Comparison of ENCODE assay signal across 1 cellular context in genomic region chr7:121872831-121873764, GRCh38.
TF ChIP-seq lines count a peak whose summit lies in the region.

Gene PTPRZ1, plus strand, starts transcription at chr7:121873161. Its CDS starts 339 bp downstream, at chr7:121873500.

TF ChIP-seq in WTC11, 78 proteins besides CTCF, POLR2A, EP300 and RAD21 (continued from another document and continues in another):
- TF ChIP-seq, protein P1, sequence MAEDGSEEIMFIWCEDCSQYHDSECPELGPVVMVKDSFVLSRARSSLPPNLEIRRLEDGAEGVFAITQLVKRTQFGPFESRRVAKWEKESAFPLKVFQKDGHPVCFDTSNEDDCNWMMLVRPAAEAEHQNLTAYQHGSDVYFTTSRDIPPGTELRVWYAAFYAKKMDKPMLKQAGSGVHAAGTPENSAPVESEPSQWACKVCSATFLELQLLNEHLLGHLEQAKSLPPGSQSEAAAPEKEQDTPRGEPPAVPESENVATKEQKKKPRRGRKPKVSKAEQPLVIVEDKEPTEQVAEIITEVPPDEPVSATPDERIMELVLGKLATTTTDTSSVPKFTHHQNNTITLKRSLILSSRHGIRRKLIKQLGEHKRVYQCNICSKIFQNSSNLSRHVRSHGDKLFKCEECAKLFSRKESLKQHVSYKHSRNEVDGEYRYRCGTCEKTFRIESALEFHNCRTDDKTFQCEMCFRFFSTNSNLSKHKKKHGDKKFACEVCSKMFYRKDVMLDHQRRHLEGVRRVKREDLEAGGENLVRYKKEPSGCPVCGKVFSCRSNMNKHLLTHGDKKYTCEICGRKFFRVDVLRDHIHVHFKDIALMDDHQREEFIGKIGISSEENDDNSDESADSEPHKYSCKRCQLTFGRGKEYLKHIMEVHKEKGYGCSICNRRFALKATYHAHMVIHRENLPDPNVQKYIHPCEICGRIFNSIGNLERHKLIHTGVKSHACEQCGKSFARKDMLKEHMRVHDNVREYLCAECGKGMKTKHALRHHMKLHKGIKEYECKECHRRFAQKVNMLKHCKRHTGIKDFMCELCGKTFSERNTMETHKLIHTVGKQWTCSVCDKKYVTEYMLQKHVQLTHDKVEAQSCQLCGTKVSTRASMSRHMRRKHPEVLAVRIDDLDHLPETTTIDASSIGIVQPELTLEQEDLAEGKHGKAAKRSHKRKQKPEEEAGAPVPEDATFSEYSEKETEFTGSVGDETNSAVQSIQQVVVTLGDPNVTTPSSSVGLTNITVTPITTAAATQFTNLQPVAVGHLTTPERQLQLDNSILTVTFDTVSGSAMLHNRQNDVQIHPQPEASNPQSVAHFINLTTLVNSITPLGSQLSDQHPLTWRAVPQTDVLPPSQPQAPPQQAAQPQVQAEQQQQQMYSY (CRISPR knock-in tag; IDR thresholded peaks at IDR 0.05), result no peak
- TF ChIP-seq AFF4 (CRISPR knock-in tag; IDR thresholded peaks at IDR 0.05; ENCODE audit: borderline replicate concordance), result no peak
- TF ChIP-seq SMAD3 (CRISPR knock-in tag; IDR thresholded peaks at IDR 0.05; ENCODE audit: borderline replicate concordance), result no peak
- TF ChIP-seq ZNF423 (CRISPR knock-in tag; IDR thresholded peaks at IDR 0.05), result no peak
- no peak for TF ChIP-seq ATF2 (CRISPR knock-in tag; IDR thresholded peaks at IDR 0.05; ENCODE audit: borderline replicate concordance, low read depth)
- TF ChIP-seq NR2C2 (CRISPR knock-in tag; IDR thresholded peaks at IDR 0.05), result no peak
- TF ChIP-seq ZNF416 (CRISPR knock-in tag; IDR thresholded peaks at IDR 0.05), result no peak
- TF ChIP-seq, protein P2, sequence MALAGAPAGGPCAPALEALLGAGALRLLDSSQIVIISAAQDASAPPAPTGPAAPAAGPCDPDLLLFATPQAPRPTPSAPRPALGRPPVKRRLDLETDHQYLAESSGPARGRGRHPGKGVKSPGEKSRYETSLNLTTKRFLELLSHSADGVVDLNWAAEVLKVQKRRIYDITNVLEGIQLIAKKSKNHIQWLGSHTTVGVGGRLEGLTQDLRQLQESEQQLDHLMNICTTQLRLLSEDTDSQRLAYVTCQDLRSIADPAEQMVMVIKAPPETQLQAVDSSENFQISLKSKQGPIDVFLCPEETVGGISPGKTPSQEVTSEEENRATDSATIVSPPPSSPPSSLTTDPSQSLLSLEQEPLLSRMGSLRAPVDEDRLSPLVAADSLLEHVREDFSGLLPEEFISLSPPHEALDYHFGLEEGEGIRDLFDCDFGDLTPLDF (CRISPR knock-in tag; IDR thresholded peaks at IDR 0.05), result no peak
- TF ChIP-seq, protein P3, sequence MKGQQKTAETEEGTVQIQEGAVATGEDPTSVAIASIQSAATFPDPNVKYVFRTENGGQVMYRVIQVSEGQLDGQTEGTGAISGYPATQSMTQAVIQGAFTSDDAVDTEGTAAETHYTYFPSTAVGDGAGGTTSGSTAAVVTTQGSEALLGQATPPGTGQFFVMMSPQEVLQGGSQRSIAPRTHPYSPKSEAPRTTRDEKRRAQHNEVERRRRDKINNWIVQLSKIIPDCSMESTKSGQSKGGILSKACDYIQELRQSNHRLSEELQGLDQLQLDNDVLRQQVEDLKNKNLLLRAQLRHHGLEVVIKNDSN (CRISPR knock-in tag; IDR thresholded peaks at IDR 0.05), result peak; percentile 17; the same call in 1 of the 2 replicates
- TF ChIP-seq PREB (CRISPR knock-in tag; IDR thresholded peaks at IDR 0.05; ENCODE audit: borderline replicate concordance), result no peak
- no peak for TF ChIP-seq NFATC4 (CRISPR knock-in tag; IDR thresholded peaks at IDR 0.05)
- TF ChIP-seq HMGA2 (CRISPR knock-in tag; IDR thresholded peaks at IDR 0.05), result no peak; the same call in 1 of the 2 replicates
- TF ChIP-seq ERG (CRISPR knock-in tag; IDR thresholded peaks at IDR 0.05), result 0 out of 2 replicates have a peak, but pooled peaks have one; percentile 61
- TF ChIP-seq, protein P4, sequence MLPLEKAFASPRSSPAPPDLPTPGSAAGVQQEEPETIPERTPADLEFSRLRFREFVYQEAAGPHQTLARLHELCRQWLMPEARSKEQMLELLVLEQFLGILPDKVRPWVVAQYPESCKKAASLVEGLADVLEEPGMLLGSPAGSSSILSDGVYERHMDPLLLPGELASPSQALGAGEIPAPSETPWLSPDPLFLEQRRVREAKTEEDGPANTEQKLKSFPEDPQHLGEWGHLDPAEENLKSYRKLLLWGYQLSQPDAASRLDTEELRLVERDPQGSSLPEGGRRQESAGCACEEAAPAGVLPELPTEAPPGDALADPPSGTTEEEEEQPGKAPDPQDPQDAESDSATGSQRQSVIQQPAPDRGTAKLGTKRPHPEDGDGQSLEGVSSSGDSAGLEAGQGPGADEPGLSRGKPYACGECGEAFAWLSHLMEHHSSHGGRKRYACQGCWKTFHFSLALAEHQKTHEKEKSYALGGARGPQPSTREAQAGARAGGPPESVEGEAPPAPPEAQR (CRISPR knock-in tag; IDR thresholded peaks at IDR 0.05), result no peak
- peak; percentile 84; the same call in 1 of the 2 replicates for TF ChIP-seq NR3C1 (CRISPR knock-in tag; conservative IDR thresholded peaks at IDR 0.05; ENCODE audit: low read depth)
- TF ChIP-seq, protein P5, sequence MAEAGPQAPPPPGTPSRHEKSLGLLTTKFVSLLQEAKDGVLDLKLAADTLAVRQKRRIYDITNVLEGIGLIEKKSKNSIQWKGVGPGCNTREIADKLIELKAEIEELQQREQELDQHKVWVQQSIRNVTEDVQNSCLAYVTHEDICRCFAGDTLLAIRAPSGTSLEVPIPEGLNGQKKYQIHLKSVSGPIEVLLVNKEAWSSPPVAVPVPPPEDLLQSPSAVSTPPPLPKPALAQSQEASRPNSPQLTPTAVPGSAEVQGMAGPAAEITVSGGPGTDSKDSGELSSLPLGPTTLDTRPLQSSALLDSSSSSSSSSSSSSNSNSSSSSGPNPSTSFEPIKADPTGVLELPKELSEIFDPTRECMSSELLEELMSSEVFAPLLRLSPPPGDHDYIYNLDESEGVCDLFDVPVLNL (CRISPR knock-in tag; IDR thresholded peaks at IDR 0.05; ENCODE audit: borderline replicate concordance, low read depth), result no peak
- no peak for TF ChIP-seq ZNF281 (CRISPR knock-in tag; IDR thresholded peaks at IDR 0.05)
- no peak for TF ChIP-seq TCF7 (CRISPR knock-in tag; IDR thresholded peaks at IDR 0.05; ENCODE audit: low read depth)
- no peak for TF ChIP-seq ZNF671 (CRISPR knock-in tag; IDR thresholded peaks at IDR 0.05)
- TF ChIP-seq MLX (CRISPR knock-in tag; IDR thresholded peaks at IDR 0.05), result no peak
- TF ChIP-seq ZNF263 (CRISPR knock-in tag; IDR thresholded peaks at IDR 0.05; ENCODE audit: low read depth), result no peak
- no peak; the same call in 1 of the 2 replicates for TF ChIP-seq TP53 (CRISPR knock-in tag; IDR thresholded peaks at IDR 0.05)
- no peak for TF ChIP-seq FOXP1 (CRISPR knock-in tag; IDR thresholded peaks at IDR 0.05; ENCODE audit: borderline replicate concordance)
- TF ChIP-seq ZNF121 (CRISPR knock-in tag; IDR thresholded peaks at IDR 0.05), result no peak
- TF ChIP-seq TEAD1 (CRISPR knock-in tag; IDR thresholded peaks at IDR 0.05), result no peak
- no peak for TF ChIP-seq ZNF317 (CRISPR knock-in tag; IDR thresholded peaks at IDR 0.05; ENCODE audit: borderline replicate concordance, low read depth)
- TF ChIP-seq CREM (CRISPR knock-in tag; IDR thresholded peaks at IDR 0.05), result peak; percentile 47; the same call in 1 of the 2 replicates
- TF ChIP-seq GRHL2 (CRISPR knock-in tag; IDR thresholded peaks at IDR 0.05; ENCODE audit: insufficient replicate concordance, severe bottlenecking), result no peak
- no peak for TF ChIP-seq ZNF232 (CRISPR knock-in tag; IDR thresholded peaks at IDR 0.05)
- TF ChIP-seq CREB1 (CRISPR knock-in tag; IDR thresholded peaks at IDR 0.05), result no peak
